In genomic region chr17:76000016-76000754, GRCh38 we compare ENCODE assay signal across 8 cellular contexts. TPM values are rescaled to one million over a fixed set of nuclear protein-coding genes. Genes with fewer than 3 reads are reported as not detected.
DNase-seq lines count a peak whose midpoint lies in the region; ATAC-seq, FAIRE-seq and TF ChIP-seq lines count a peak whose summit lies in the region.

No MANE protein-coding gene starts in this region.

- H3K4me3 Mint-ChIP-seq in T-cell (no peak overlapping the region), astrocyte (ENCODE audit: unreplicated experiment) (no peak overlapping the region)

- POLR2A ChIA-PET in BJ (lab: Charles Lee) = no interaction called here
- POLR2A ChIA-PET in HEK293T (lab: Yijun Ruan, JAX) = interaction anchor here (1.1 to 1.4 kb wide), 4 partner anchors 16 to 145 kb away, joined by 4 to 7 read pairs (median 4); partner anchors contain the start of genes ACOX1, MRPL38, TEN1 and WBP2
- POLR2A ChIA-PET in T-cell (lab: Charles Lee) = interaction anchor here in 1 of 2 donors (0.6 kb wide), 1 partner anchor 179 kb away, joined by 3 read pairs; no protein-coding TSS in a partner anchor

- DNase-seq in BJ (ENCODE audit: low read depth) = no peak
- peak; percentile 90 for DNase-seq in HEK293T (ENCODE audit: extremely low spot score)
- DNase-seq in T-cell = peak in 32 of 34 experiments; percentile 19 to 66 (median 48)
- no peak for DNase-seq in astrocyte (ENCODE audit: low read depth)
- peak; percentile 89 for DNase-seq in islet precursor cell
- peak; percentile 29 to 44 (median 30) for DNase-seq in stimulated activated CD4-positive, alpha-beta T cell treated with anti-CD3 and anti-CD28 coated beads, TNF-alpha, amount 100 ng/mL, for 4 hours (ENCODE audit: low read depth in 3 of 3)
- DNase-seq in RKO (ENCODE audit: low spot score) = no peak

- H3K27ac Mint-ChIP-seq in T-cell = no peak overlapping the region
- no peak overlapping the region for H3K27ac Mint-ChIP-seq in astrocyte (ENCODE audit: unreplicated experiment)

- H3K27me3 Mint-ChIP-seq in T-cell = no peaks in the 10 kb centered on the region
- H3K27me3 Mint-ChIP-seq in astrocyte (ENCODE audit: low read depth, unreplicated experiment) = no peaks in the 10 kb centered on the region

- no peak for FAIRE-seq in astrocyte (lab: Jason Lieb, UNC)

- H3K79me2 ChIP-seq in astrocyte (ENCODE audit: insufficient read depth, low read length) = no peaks in the 10 kb centered on the region

- ATAC-seq in T-cell (replicated peaks in 1 of 4) = peak; percentile 67 to 69 (median 68)
- ATAC-seq in GM21576 (IDR thresholded peaks at IDR 0.05; ENCODE audit: unreplicated experiment) = no peak

- CTCF ChIA-PET in BJ (lab: Yijun Ruan, JAX) (interaction anchor here (1.0 to 19.9 kb wide), 8 partner anchors 9 to 279 kb away, joined by 3 to 264 read pairs (median 9); partner anchors contain the start of gene MRPL38), HEK293T (lab: Yijun Ruan, JAX) (interaction anchor here (0.6 to 3.5 kb wide), 7 partner anchors 10 to 518 kb away, joined by 3 to 22 read pairs (median 4); partner anchors contain the start of gene MRPL38), T-cell (lab: Charles Lee) (interaction anchor here (0.5 to 0.6 kb wide), 4 partner anchors 13 to 677 kb away, joined by 3 read pairs; no protein-coding TSS in a partner anchor)

- no peaks in the 10 kb centered on the region for H3K27me3 ChIP-seq in BJ (ENCODE audit: control insufficient read depth, insufficient read depth, low read length)
- no peaks in the 10 kb centered on the region for H3K27me3 ChIP-seq in astrocyte (ENCODE audit: insufficient read depth, low read length)

- no peak overlapping the region for H3K9ac ChIP-seq in astrocyte (ENCODE audit: low read length)

- no peak overlapping the region for H2AFZ ChIP-seq in astrocyte (ENCODE audit: low read depth, low read length)

- H3K36me3 ChIP-seq in BJ (ENCODE audit: control insufficient read depth, insufficient read depth, low read length) (peaks cover 5% of the 10 kb centered on the region), astrocyte (ENCODE audit: insufficient read depth, low read length) (no peaks in the 10 kb centered on the region)

- no peaks in the 10 kb centered on the region for H3K9me3 ChIP-seq in astrocyte (ENCODE audit: insufficient read depth, low read depth, low read length)

- H3K9me3 Mint-ChIP-seq in T-cell (no peaks in the 10 kb centered on the region), astrocyte (ENCODE audit: unreplicated experiment) (no peaks in the 10 kb centered on the region)

- H3K36me3 Mint-ChIP-seq in T-cell (no peaks in the 10 kb centered on the region), astrocyte (ENCODE audit: low read depth, unreplicated experiment) (peaks cover 8% of the 10 kb centered on the region)

- no peak overlapping the region for H3K4me2 ChIP-seq in astrocyte (ENCODE audit: low read length)

- no peaks in the 10 kb centered on the region for H4K20me1 ChIP-seq in astrocyte (ENCODE audit: insufficient read depth, low read length)

- TF ChIP-seq CTCF in BJ (IDR thresholded peaks at IDR 0.05; ENCODE audit: insufficient read depth, low read depth, low read length) (peak; percentile 79), astrocyte (IDR thresholded peaks at IDR 0.05; ENCODE audit: insufficient read depth, low read depth, low read length) (peak; percentile 44)

- no peak overlapping the region for H3K4me3 ChIP-seq in BJ (ENCODE audit: low read depth, low read length)
- no peak overlapping the region for H3K4me3 ChIP-seq in astrocyte (ENCODE audit: insufficient read depth, low read depth, low read length)

- peaks cover 12% of the 10 kb centered on the region for H3K4me1 ChIP-seq in astrocyte (ENCODE audit: insufficient read depth, low read length)

- H3K27ac ChIP-seq in astrocyte (ENCODE audit: low read depth, low read length) = no peak overlapping the region

- H3K4me1 Mint-ChIP-seq in T-cell (peaks cover 13 to 16% (median 15%) of the 10 kb centered on the region in 3 donors), astrocyte (ENCODE audit: low read depth, unreplicated experiment) (peaks cover 13% of the 10 kb centered on the region)

TF ChIP-seq in HEK293T, 16 proteins besides CTCF, POLR2A, EP300 and RAD21:
- TF ChIP-seq HDGF (IDR thresholded peaks at IDR 0.05; ENCODE audit: borderline replicate concordance) (peak; percentile 65; the same call in 1 of the 2 replicates), PKNOX1 (IDR thresholded peaks at IDR 0.05) (no peak)
TF ChIP-seq in HEK293T: peak in this region for 1.

RNA-seq across cellular contexts. Expression of gene CDK3, which starts 0.5 kb away (rescaled TPM):
- 3.7 and 5.6 TPM in 2 replicates for polyA plus RNA-seq in BJ (2011; rRNA removed)
- polyA minus RNA-seq in BJ (2011; rRNA and poly(A)+ RNA removed) = 0.72 and 1.6 TPM in 2 replicates
- total RNA-seq in T-cell (10 to 100 TPM in 1 of 5 donors, 1 to 10 TPM in 4; 7.5 to 12.1 (median 9.0) TPM), astrocyte (5.0 and 7.5 TPM in 2 replicates)

RNA-seq across cellular contexts. Expression of gene TEN1, which starts 21.1 kb away (rescaled TPM):
- polyA plus RNA-seq in BJ (2011; rRNA removed) = 17.5 and 25.6 TPM in 2 replicates
- polyA minus RNA-seq in BJ (2011; rRNA and poly(A)+ RNA removed) = 9.4 and 17.3 TPM in 2 replicates
- total RNA-seq in T-cell (10 to 100 TPM; 12.8 to 15.3 (median 14.3) TPM), astrocyte (17.7 and 19.0 TPM in 2 replicates)

RNA-seq across cellular contexts. Expression of gene ACOX1, which starts 21.2 kb away (rescaled TPM):
- polyA plus RNA-seq in BJ (2011; rRNA removed) = 32.1 and 33.6 TPM in 2 replicates
- polyA minus RNA-seq in BJ (2011; rRNA and poly(A)+ RNA removed) = 58.5 and 86.0 TPM in 2 replicates
- 10 to 100 TPM; 17.6 to 33.8 (median 29.1) TPM for total RNA-seq in T-cell
- total RNA-seq in astrocyte = 56.8 and 61.3 TPM in 2 replicates

RNA-seq across cellular contexts. Expression of gene EVPL, which starts 26.9 kb away (rescaled TPM):
- not detected in 2 replicates for polyA plus RNA-seq in BJ (2011; rRNA removed)
- polyA minus RNA-seq in BJ (2011; rRNA and poly(A)+ RNA removed) = not detected in 2 replicates
- total RNA-seq in T-cell = 1 to 10 TPM in 1 of 5 donors, under 1 TPM in 4; 0.58 to 1.0 (median 0.72) TPM
- total RNA-seq in astrocyte = not detected in 2 replicates

RNA-seq across cellular contexts. Expression of gene FBF1, which starts 59.3 kb away (rescaled TPM):
- polyA plus RNA-seq in BJ (2011; rRNA removed) = 3.4 and 4.8 TPM in 2 replicates
- polyA minus RNA-seq in BJ (2011; rRNA and poly(A)+ RNA removed) = 2.9 and 4.3 TPM in 2 replicates
- total RNA-seq in T-cell = 10 to 100 TPM; 25.7 to 45.3 (median 41.5) TPM
- 5.1 and 5.2 TPM in 2 replicates for total RNA-seq in astrocyte

Comparison
In these comparisons a context has a peak if more than half of its experiments do, and no peak if none do; other contexts are left out.
1. DNase-seq: peak in HEK293T (single experiment), T-cell (32 of 34), islet precursor cell (single experiment) and stimulated activated CD4-positive, alpha-beta T cell treated with anti-CD3 and anti-CD28 coated beads, TNF-alpha, amount 100 ng/mL, for 4 hours (3 of 3); none in BJ (single experiment), astrocyte (single experiment) and RKO (single experiment).